ENCODE assay signal across 8 cellular contexts in genomic region chr11:128522063-128522942, GRCh38.
DNase-seq lines count a peak whose midpoint lies in the region; ATAC-seq and TF ChIP-seq lines count a peak whose summit lies in the region.

No MANE protein-coding gene starts in this region.

- H3K27me3 Mint-ChIP-seq in IgD-negative memory B cell (peaks cover 1% of the 10 kb centered on the region), natural killer cell (ENCODE audit: low read depth in 2 of 2) (no peaks in the 10 kb centered on the region)
- no peaks in the 10 kb centered on the region for H3K27me3 Mint-ChIP-seq in activated T-helper 2 cell treated with anti-CD3 and anti-CD28 coated beads, Interferon-gamma antibody, Interleukin-2, Interleukin-4, amounts not matched to agents 10 μg/mL and 5 μg/mL and 100 μg/mL, durations not matched to agents 14 hours and 24 hours and 36 hours (ENCODE audit: low read depth)
- no peaks in the 10 kb centered on the region for H3K27me3 Mint-ChIP-seq in stimulated activated naive B cell treated with anti-CD40 and anti-IgM and Interleukin-4, amounts not matched to agents 10 μg/mL and 1 μg/mL and 100 μg/mL, for 72 hours

- H3K9me3 Mint-ChIP-seq in IgD-negative memory B cell, result no peaks in the 10 kb centered on the region
- no peaks in the 10 kb centered on the region for H3K9me3 Mint-ChIP-seq in activated T-helper 2 cell treated with anti-CD3 and anti-CD28 coated beads, Interferon-gamma antibody, Interleukin-2, Interleukin-4, amounts not matched to agents 10 μg/mL and 5 μg/mL and 100 μg/mL, durations not matched to agents 14 hours and 24 hours and 36 hours
- H3K9me3 Mint-ChIP-seq in natural killer cell, result no peaks in the 10 kb centered on the region
- no peaks in the 10 kb centered on the region for H3K9me3 Mint-ChIP-seq in stimulated activated naive B cell treated with anti-CD40 and anti-IgM and Interleukin-4, amounts not matched to agents 10 μg/mL and 1 μg/mL and 100 μg/mL, for 72 hours

- H3K36me3 Mint-ChIP-seq in IgD-negative memory B cell (peaks cover 6% of the 10 kb centered on the region), natural killer cell (peaks cover 25% of the 10 kb centered on the region)
- H3K36me3 Mint-ChIP-seq in activated T-helper 2 cell treated with anti-CD3 and anti-CD28 coated beads, Interferon-gamma antibody, Interleukin-2, Interleukin-4, amounts not matched to agents 10 μg/mL and 5 μg/mL and 100 μg/mL, durations not matched to agents 14 hours and 24 hours and 36 hours (ENCODE audit: low read depth), result peaks cover 48% of the 10 kb centered on the region
- H3K36me3 Mint-ChIP-seq in stimulated activated naive B cell treated with anti-CD40 and anti-IgM and Interleukin-4, amounts not matched to agents 10 μg/mL and 1 μg/mL and 100 μg/mL, for 72 hours, result peaks cover 18 to 21% of the 10 kb centered on the region in 2 donors

- intact Hi-C loops in activated T-helper 2 cell treated with anti-CD3 and anti-CD28 coated beads, Interferon-gamma antibody, Interleukin-2, Interleukin-4, amounts not matched to agents 10 μg/mL and 5 μg/mL and 100 μg/mL, durations not matched to agents 14 hours and 24 hours and 36 hours (cut with micrococcal nuclease), result loop anchor here (1.0 to 10.0 kb wide), 9 partner anchors 18 to 470 kb away; no protein-coding TSS in a partner anchor
- intact Hi-C loops in natural killer cell (cut with micrococcal nuclease), result loop anchor here (10.0 kb wide), 2 partner anchors 172 to 202 kb away; partner anchors contain the start of gene FLI1

- H3K27ac Mint-ChIP-seq in IgD-negative memory B cell (peak overlapping the region; percentile 90 to 95 (median 95)), natural killer cell (peak overlapping the region; percentile 98 to 99)
- H3K27ac Mint-ChIP-seq in activated T-helper 2 cell treated with anti-CD3 and anti-CD28 coated beads, Interferon-gamma antibody, Interleukin-2, Interleukin-4, amounts not matched to agents 10 μg/mL and 5 μg/mL and 100 μg/mL, durations not matched to agents 14 hours and 24 hours and 36 hours, result peak overlapping the region; percentile 97
- H3K27ac Mint-ChIP-seq in stimulated activated naive B cell treated with anti-CD40 and anti-IgM and Interleukin-4, amounts not matched to agents 10 μg/mL and 1 μg/mL and 100 μg/mL, for 72 hours, result peak overlapping the region; percentile 99

- peaks cover 20 to 33% (median 27%) of the 10 kb centered on the region in 3 donors for H3K4me1 Mint-ChIP-seq in IgD-negative memory B cell
- peaks cover 51% of the 10 kb centered on the region for H3K4me1 Mint-ChIP-seq in activated T-helper 2 cell treated with anti-CD3 and anti-CD28 coated beads, Interferon-gamma antibody, Interleukin-2, Interleukin-4, amounts not matched to agents 10 μg/mL and 5 μg/mL and 100 μg/mL, durations not matched to agents 14 hours and 24 hours and 36 hours (ENCODE audit: low read depth)
- H3K4me1 Mint-ChIP-seq in natural killer cell, result peaks cover 62 to 70% of the 10 kb centered on the region in 2 donors
- H3K4me1 Mint-ChIP-seq in stimulated activated naive B cell treated with anti-CD40 and anti-IgM and Interleukin-4, amounts not matched to agents 10 μg/mL and 1 μg/mL and 100 μg/mL, for 72 hours, result peaks cover 31 to 63% of the 10 kb centered on the region in 2 donors

- DNase-seq in DMS53 treated with DMSO at 0.1 percent for 48 hours (lab: John Stamatoyannopoulos, UW; ENCODE audit: unreplicated experiment) (peak; percentile 86), RKO (ENCODE audit: low spot score) (peak; percentile 99), fibroblast of pulmonary artery (ENCODE audit: low read depth) (peak; percentile 97), natural killer cell (peak; percentile 87)
- DNase-seq in activated T-helper 2 cell treated with anti-CD3 and anti-CD28 coated beads, Interferon-gamma antibody, Interleukin-2, Interleukin-4, amounts not matched to agents 10 μg/mL and 5 μg/mL and 100 μg/mL, durations not matched to agents 14 hours and 24 hours and 36 hours (ENCODE audit: low spot score), result peak; percentile 90
- peak; percentile 88 for DNase-seq in stimulated activated naive B cell treated with anti-CD40 and anti-IgM and Interleukin-4, amounts not matched to agents 10 μg/mL and 1 μg/mL and 100 μg/mL, for 72 hours

- ATAC-seq in GM21576 (IDR thresholded peaks at IDR 0.05; ENCODE audit: unreplicated experiment) (peak; percentile 72), natural killer cell (peak; percentile 76 to 93 (median 83))
- ATAC-seq in stimulated activated naive B cell treated with anti-CD40 and anti-IgM and Interleukin-4, amounts not matched to agents 10 μg/mL and 1 μg/mL and 100 μg/mL, for 72 hours (replicated peaks), result peak; percentile 86 to 89

- no peak for TF ChIP-seq CTCF in fibroblast of pulmonary artery (IDR thresholded peaks at IDR 0.05; ENCODE audit: low read length, missing control alignments)
- TF ChIP-seq CTCF in natural killer cell (IDR thresholded peaks at IDR 0.05), result no peak

- H3K4me3 Mint-ChIP-seq in IgD-negative memory B cell (peak overlapping the region; percentile 95 to 98 (median 98)), natural killer cell (peak overlapping the region; percentile 98)
- peak overlapping the region; percentile 97 for H3K4me3 Mint-ChIP-seq in activated T-helper 2 cell treated with anti-CD3 and anti-CD28 coated beads, Interferon-gamma antibody, Interleukin-2, Interleukin-4, amounts not matched to agents 10 μg/mL and 5 μg/mL and 100 μg/mL, durations not matched to agents 14 hours and 24 hours and 36 hours (ENCODE audit: low read depth)
- peak overlapping the region; percentile 86 to 94 for H3K4me3 Mint-ChIP-seq in stimulated activated naive B cell treated with anti-CD40 and anti-IgM and Interleukin-4, amounts not matched to agents 10 μg/mL and 1 μg/mL and 100 μg/mL, for 72 hours

- H3K4me3 ChIP-seq in fibroblast of pulmonary artery (replicated peaks; ENCODE audit: low read depth, low read length), result peak overlapping the region; percentile 94

Comparison
In these comparisons a context has a peak if more than half of its experiments do, and no peak if none do; other contexts are left out.
1. Peak in every context shown above with its lines: DNase-seq, ATAC-seq and H3K4me3 ChIP-seq.